1 cellular context compared by ENCODE assay signal in the genomic region with DNA sequence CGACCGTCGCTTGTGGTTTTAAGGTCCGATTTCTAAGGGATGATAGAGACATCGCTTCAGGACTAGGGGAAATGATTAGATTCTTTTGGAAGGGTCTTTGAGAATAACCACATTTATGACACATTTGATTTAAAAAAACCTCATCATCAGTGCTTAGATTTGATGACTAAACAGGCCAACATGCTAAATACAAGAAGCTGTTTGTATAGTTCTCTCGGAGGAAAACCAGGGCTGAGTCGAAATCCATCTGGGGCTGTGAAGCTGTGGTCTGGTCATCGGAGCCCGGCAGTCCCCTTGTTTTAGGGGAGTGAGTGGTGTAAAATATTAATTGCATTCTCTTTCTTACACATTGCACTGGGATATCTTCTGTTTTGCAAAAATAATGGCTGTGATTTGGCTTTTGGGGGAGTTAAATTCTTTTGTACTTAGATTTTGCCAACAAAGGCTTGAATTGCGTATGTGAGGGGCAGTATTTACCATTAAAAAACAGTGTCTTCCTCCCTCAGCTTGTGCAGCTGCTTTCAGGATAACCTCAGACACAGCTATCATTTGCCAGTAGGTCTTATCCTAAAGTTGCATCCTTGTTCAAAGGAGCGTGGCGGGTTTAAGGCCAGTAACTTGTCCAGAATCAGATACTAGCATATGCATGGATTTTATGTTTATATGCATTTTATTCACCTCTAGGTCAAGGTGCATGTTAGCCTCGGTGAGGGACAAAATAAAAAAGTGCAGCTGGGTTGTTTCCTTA.
TF ChIP-seq lines count a peak whose summit lies in the region.

No MANE protein-coding gene starts in this region.

TF ChIP-seq in HCT116, 20 proteins besides CTCF, POLR2A, EP300 and RAD21 (continued from another document):
- TF ChIP-seq REST (IDR thresholded peaks at IDR 0.05; ENCODE audit: low read depth), result no peak
